Comparison of ENCODE assay signal across 10 cellular contexts in genomic region chr7:30911561-30911969, GRCh38. TPM values are rescaled to one million over a fixed set of nuclear protein-coding genes. Genes with fewer than 3 reads are reported as not detected.
DNase-seq lines count a peak whose midpoint lies in the region; ATAC-seq and TF ChIP-seq lines count a peak whose summit lies in the region.
"Had no signal": no experiment of that assay in that cellular context is flagged by ENCODE, and none has a peak within 500 bp of the region (broad histone marks: within the 10 kb centered on the region; RNA-seq: fewer than 3 reads in every experiment).

TSS of gene AQP1 (plus strand) at chr7:30911853. CDS start at chr7:30911910, 57 bp downstream.

- H3K27ac ChIP-seq in ovary (peak within 1 kb of the TSS in 1 of 2 donors; percentile 20), aorta (ENCODE audit: low read depth in 1 of 2, low read length in 2 of 2) (peak within 1 kb of the TSS; percentile 61 to 94)
- H3K27ac ChIP-seq: KMS-11 had no signal

- WGBS in ovary, 3 donors, result 12 to 16% (median 12%) methylated on average over 11 to 12 of the region's 12 CpGs
- 2 to 3% methylated on average over 10 to 12 of the region's 12 CpGs for WGBS in aorta, 2 donors

- TF ChIP-seq CTCF in ovary (IDR thresholded peaks at IDR 0.05), result no peak

- no peak for TF ChIP-seq EP300 in ovary (IDR thresholded peaks at IDR 0.05)

- H3K4me1 Mint-ChIP-seq in stimulated activated naive CD8-positive, alpha-beta T cell treated with anti-CD3 and anti-CD28 coated beads, Interleukin-15, amount 100 ng/mL, for 72 hours, result peaks cover 8% of the 10 kb centered on the region

- H3K9me3 ChIP-seq in ovary (no peaks in the 10 kb centered on the region), aorta (ENCODE audit: control insufficient read depth, low read length) (no peaks in the 10 kb centered on the region)

- no peak for DNase-seq in stimulated activated naive CD8-positive, alpha-beta T cell treated with anti-CD3 and anti-CD28 coated beads, Interleukin-15, amount 100 ng/mL, for 72 hours
- DNase-seq in stimulated activated naive CD8-positive, alpha-beta T cell treated with anti-CD3 and anti-CD28 coated beads, Interleukin-15, Interleukin-2, amounts not matched to agents 100 U/mL and 50 U/mL, for 24 hours, result no peak
- DNase-seq in Right ventricle myocardium inferior (ENCODE audit: missing footprints), result peak; percentile 84
- peak; percentile 61 to 76 (median 62) for DNase-seq in ovary
- peak; percentile 97 for DNase-seq in aorta
- DNase-seq in effector CD4-positive, alpha-beta T cell, result no peak
- no peak for DNase-seq in cerebellar nuclear complex (lab: John Stamatoyannopoulos, UW)
- DNase-seq in KG1 (lab: John Stamatoyannopoulos, UW), result no peak
- DNase-seq: naive thymus-derived CD8-positive, alpha-beta T cell had no signal

- no peak within 1 kb of the TSS for H3K4me3 Mint-ChIP-seq in stimulated activated naive CD8-positive, alpha-beta T cell treated with anti-CD3 and anti-CD28 coated beads, Interleukin-15, amount 100 ng/mL, for 72 hours
- H3K4me3 Mint-ChIP-seq: naive thymus-derived CD8-positive, alpha-beta T cell had no signal

- H3K4me1 ChIP-seq in ovary (ENCODE audit: insufficient read depth) (peaks cover 4% of the 10 kb centered on the region), aorta (ENCODE audit: control insufficient read depth in 1 of 2, insufficient read depth in 2 of 2, low read length in 2 of 2) (no peaks in the 10 kb centered on the region)

- ATAC-seq in stimulated activated naive CD8-positive, alpha-beta T cell treated with anti-CD3 and anti-CD28 coated beads, Interleukin-15, amount 100 ng/mL, for 72 hours, result no peak
- no peak for ATAC-seq in stimulated activated naive CD8-positive, alpha-beta T cell treated with anti-CD3 and anti-CD28 coated beads, Interleukin-15, Interleukin-2, amounts not matched to agents 100 U/mL and 50 U/mL, for 24 hours
- ATAC-seq in Right ventricle myocardium inferior (peak; percentile 72), aorta (ENCODE audit: low FRiP score) (peak; percentile 82)
- ATAC-seq: naive thymus-derived CD8-positive, alpha-beta T cell had no signal

- peak within 1 kb of the TSS; percentile 14 for H3K4me3 ChIP-seq in ovary
- peak within 1 kb of the TSS; percentile 67 to 88 for H3K4me3 ChIP-seq in aorta (ENCODE audit: low read length in 2 of 2)

- TF ChIP-seq POLR2A in ovary (IDR thresholded peaks at IDR 0.05), result no peak

- H3K27me3 ChIP-seq in ovary, result no peaks in the 10 kb centered on the region
- H3K27me3 ChIP-seq in aorta (ENCODE audit: control insufficient read depth in 1 of 2, insufficient read depth in 2 of 2, low read length in 1 of 2), result no peaks in the 10 kb centered on the region

- no peaks in the 10 kb centered on the region for H3K9me3 Mint-ChIP-seq in stimulated activated naive CD8-positive, alpha-beta T cell treated with anti-CD3 and anti-CD28 coated beads, Interleukin-15, amount 100 ng/mL, for 72 hours
- H3K9me3 Mint-ChIP-seq: naive thymus-derived CD8-positive, alpha-beta T cell had no signal

- H3K36me3 ChIP-seq in ovary, result no peaks in the 10 kb centered on the region
- H3K36me3 ChIP-seq in aorta (ENCODE audit: control insufficient read depth in 1 of 2, insufficient read depth in 2 of 2, low read length in 1 of 2), result no peaks in the 10 kb centered on the region

- H3K27me3 Mint-ChIP-seq in stimulated activated naive CD8-positive, alpha-beta T cell treated with anti-CD3 and anti-CD28 coated beads, Interleukin-15, amount 100 ng/mL, for 72 hours, result no peaks in the 10 kb centered on the region
- H3K27me3 Mint-ChIP-seq: naive thymus-derived CD8-positive, alpha-beta T cell had no signal

- intact Hi-C loops in Right ventricle myocardium inferior (cut with DNase I) (no loop called here), ovary (cut with DNase I) (loop anchor here in 1 of 4 donors (10.0 kb wide), 1 partner anchor 97 kb away; no protein-coding TSS in a partner anchor), aorta (cut with DNase I) (loop anchor here (5.0 to 10.0 kb wide), 4 partner anchors 59 to 1583 kb away; partner anchors contain the start of genes AVL9 (in 1 of the 2) and LSM5 (in 1 of the 2))

- H3K27ac Mint-ChIP-seq in stimulated activated naive CD8-positive, alpha-beta T cell treated with anti-CD3 and anti-CD28 coated beads, Interleukin-15, amount 100 ng/mL, for 72 hours, result peak within 1 kb of the TSS; percentile 57 to 67

RNA-seq across cellular contexts. Expression of gene AQP1, which starts in this region (rescaled TPM):
- total RNA-seq in Right ventricle myocardium inferior, result 284 TPM
- total RNA-seq in ovary, result 100 to 1,000 TPM in 1 of 7 donors, 10 to 100 TPM in 6; 10.2 to 114 (median 47.0) TPM
- polyA plus RNA-seq in ovary, result 100 to 1,000 TPM in 1 of 2 donors, 10 to 100 TPM in 1; 91.0 to 151 TPM
- 1,000 to 10,000 TPM in 1 of 2 donors, 100 to 1,000 TPM in 1; 680 to 1,062 TPM for total RNA-seq in aorta
- 100 to 1,000 TPM; 370 to 962 TPM for polyA plus RNA-seq in aorta
- polyA plus RNA-seq: naive thymus-derived CD8-positive, alpha-beta T cell had no signal

Comparison
In these comparisons a context has a peak if more than half of its experiments do, and no peak if none do; other contexts are left out.
1. ATAC-seq: peak in Right ventricle myocardium inferior (single experiment) and aorta (single experiment); none in stimulated activated naive CD8-positive, alpha-beta T cell treated with anti-CD3 and anti-CD28 coated beads, Interleukin-15, amount 100 ng/mL, for 72 hours (single experiment) and stimulated activated naive CD8-positive, alpha-beta T cell treated with anti-CD3 and anti-CD28 coated beads, Interleukin-15, Interleukin-2, amounts not matched to agents 100 U/mL and 50 U/mL, for 24 hours (single experiment).
2. DNase-seq: peak in Right ventricle myocardium inferior (single experiment), ovary (5 of 5) and aorta (2 of 2); none in stimulated activated naive CD8-positive, alpha-beta T cell treated with anti-CD3 and anti-CD28 coated beads, Interleukin-15, amount 100 ng/mL, for 72 hours (0 of 2), stimulated activated naive CD8-positive, alpha-beta T cell treated with anti-CD3 and anti-CD28 coated beads, Interleukin-15, Interleukin-2, amounts not matched to agents 100 U/mL and 50 U/mL, for 24 hours (single experiment), effector CD4-positive, alpha-beta T cell (single experiment), cerebellar nuclear complex (0 of 2) and KG1 (single experiment).